1 cellular context compared by ENCODE assay signal in genomic region chr20:31808481-31808880, GRCh38.
TF ChIP-seq lines count a peak whose summit lies in the region.

No MANE protein-coding gene starts in this region.

TF ChIP-seq in GM23338, 12 proteins besides CTCF, POLR2A, EP300 and RAD21:
- TF ChIP-seq, protein P1, sequence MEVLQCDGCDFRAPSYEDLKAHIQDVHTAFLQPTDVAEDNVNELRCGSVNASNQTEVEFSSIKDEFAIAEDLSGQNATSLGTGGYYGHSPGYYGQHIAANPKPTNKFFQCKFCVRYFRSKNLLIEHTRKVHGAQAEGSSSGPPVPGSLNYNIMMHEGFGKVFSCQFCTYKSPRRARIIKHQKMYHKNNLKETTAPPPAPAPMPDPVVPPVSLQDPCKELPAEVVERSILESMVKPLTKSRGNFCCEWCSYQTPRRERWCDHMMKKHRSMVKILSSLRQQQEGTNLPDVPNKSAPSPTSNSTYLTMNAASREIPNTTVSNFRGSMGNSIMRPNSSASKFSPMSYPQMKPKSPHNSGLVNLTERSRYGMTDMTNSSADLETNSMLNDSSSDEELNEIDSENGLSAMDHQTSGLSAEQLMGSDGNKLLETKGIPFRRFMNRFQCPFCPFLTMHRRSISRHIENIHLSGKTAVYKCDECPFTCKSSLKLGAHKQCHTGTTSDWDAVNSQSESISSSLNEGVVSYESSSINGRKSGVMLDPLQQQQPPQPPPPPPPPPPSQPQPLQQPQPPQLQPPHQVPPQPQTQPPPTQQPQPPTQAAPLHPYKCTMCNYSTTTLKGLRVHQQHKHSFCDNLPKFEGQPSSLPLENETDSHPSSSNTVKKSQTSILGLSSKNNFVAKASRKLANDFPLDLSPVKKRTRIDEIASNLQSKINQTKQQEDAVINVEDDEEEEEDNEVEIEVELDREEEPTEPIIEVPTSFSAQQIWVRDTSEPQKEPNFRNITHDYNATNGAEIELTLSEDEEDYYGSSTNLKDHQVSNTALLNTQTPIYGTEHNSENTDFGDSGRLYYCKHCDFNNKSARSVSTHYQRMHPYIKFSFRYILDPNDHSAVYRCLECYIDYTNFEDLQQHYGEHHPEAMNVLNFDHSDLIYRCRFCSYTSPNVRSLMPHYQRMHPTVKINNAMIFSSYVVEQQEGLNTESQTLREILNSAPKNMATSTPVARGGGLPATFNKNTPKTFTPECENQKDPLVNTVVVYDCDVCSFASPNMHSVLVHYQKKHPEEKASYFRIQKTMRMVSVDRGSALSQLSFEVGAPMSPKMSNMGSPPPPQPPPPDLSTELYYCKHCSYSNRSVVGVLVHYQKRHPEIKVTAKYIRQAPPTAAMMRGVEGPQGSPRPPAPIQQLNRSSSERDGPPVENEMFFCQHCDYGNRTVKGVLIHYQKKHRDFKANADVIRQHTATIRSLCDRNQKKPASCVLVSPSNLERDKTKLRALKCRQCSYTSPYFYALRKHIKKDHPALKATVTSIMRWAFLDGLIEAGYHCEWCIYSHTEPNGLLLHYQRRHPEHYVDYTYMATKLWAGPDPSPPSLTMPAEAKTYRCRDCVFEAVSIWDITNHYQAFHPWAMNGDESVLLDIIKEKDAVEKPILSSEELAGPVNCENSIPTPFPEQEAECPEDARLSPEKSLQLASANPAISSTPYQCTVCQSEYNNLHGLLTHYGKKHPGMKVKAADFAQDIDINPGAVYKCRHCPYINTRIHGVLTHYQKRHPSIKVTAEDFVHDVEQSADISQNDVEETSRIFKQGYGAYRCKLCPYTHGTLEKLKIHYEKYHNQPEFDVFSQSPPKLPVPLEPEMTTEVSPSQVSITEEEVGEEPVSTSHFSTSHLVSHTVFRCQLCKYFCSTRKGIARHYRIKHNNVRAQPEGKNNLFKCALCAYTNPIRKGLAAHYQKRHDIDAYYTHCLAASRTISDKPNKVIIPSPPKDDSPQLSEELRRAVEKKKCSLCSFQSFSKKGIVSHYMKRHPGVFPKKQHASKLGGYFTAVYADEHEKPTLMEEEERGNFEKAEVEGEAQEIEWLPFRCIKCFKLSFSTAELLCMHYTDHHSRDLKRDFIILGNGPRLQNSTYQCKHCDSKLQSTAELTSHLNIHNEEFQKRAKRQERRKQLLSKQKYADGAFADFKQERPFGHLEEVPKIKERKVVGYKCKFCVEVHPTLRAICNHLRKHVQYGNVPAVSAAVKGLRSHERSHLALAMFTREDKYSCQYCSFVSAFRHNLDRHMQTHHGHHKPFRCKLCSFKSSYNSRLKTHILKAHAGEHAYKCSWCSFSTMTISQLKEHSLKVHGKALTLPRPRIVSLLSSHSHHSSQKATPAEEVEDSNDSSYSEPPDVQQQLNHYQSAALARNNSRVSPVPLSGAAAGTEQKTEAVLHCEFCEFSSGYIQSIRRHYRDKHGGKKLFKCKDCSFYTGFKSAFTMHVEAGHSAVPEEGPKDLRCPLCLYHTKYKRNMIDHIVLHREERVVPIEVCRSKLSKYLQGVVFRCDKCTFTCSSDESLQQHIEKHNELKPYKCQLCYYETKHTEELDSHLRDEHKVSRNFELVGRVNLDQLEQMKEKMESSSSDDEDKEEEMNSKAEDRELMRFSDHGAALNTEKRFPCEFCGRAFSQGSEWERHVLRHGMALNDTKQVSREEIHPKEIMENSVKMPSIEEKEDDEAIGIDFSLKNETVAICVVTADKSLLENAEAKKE (CRISPR knock-in tag; IDR thresholded peaks at IDR 0.05) = no peak
- TF ChIP-seq JUNB (IDR thresholded peaks at IDR 0.05; ENCODE audit: unreplicated experiment) (no peak), ZNF114 (CRISPR knock-in tag; IDR thresholded peaks at IDR 0.05) (no peak), ZNF331 (CRISPR knock-in tag; IDR thresholded peaks at IDR 0.05; ENCODE audit: low read depth) (no peak), STAT1 (IDR thresholded peaks at IDR 0.05; ENCODE audit: unreplicated experiment) (no peak), REST (IDR thresholded peaks at IDR 0.05; ENCODE audit: unreplicated experiment) (no peak), POLR2AphosphoS5 (IDR thresholded peaks at IDR 0.05; ENCODE audit: low read depth) (no peak), EZH2 (IDR thresholded peaks at IDR 0.05; ENCODE audit: low read depth, unreplicated experiment) (no peak)
